15 cellular contexts compared by ENCODE assay signal in genomic region chr18:76708036-76708726, GRCh38.
DNase-seq lines count a peak whose midpoint lies in the region; ATAC-seq, FAIRE-seq and TF ChIP-seq lines count a peak whose summit lies in the region.
"Had no signal": no experiment of that assay in that cellular context is flagged by ENCODE, and none has a peak within 500 bp of the region (broad histone marks: within the 10 kb centered on the region; RNA-seq: fewer than 3 reads in every experiment).

No MANE protein-coding gene starts in this region.

- H3K9me2 ChIP-seq in hepatocyte (replicated peaks; ENCODE audit: insufficient read depth): no peaks in the 10 kb centered on the region

- peaks cover 2 to 37% of the 10 kb centered on the region in 2 experiments for H3K27me3 ChIP-seq in HepG2 (ENCODE audit: control insufficient read depth in 1 of 2, insufficient read depth in 2 of 2, low read length in 2 of 2)
- H3K27me3 ChIP-seq in right lobe of liver: no peaks in the 10 kb centered on the region
- no peaks in the 10 kb centered on the region for H3K27me3 ChIP-seq in hepatocyte
- H3K27me3 ChIP-seq: SJSA1 had no signal

- H3K4me1 ChIP-seq in HepG2 (ENCODE audit: insufficient read depth, low read length) (no peaks in the 10 kb centered on the region), right lobe of liver (no peaks in the 10 kb centered on the region), hepatocyte (ENCODE audit: insufficient read depth) (no peaks in the 10 kb centered on the region)

- TF ChIP-seq POLR2A in HepG2 (IDR thresholded peaks at IDR 0.05; ENCODE audit: insufficient read depth in 1 of 2, low read depth in 2 of 2, low read length in 2 of 2) (no peak), right lobe of liver (IDR thresholded peaks at IDR 0.05) (no peak)

- no peak overlapping the region for H3K4me3 ChIP-seq in HepG2 (replicated peaks in 1 of 3; ENCODE audit: insufficient read depth in 1 of 3, low read depth in 2 of 3, low read length in 3 of 3)
- no peak overlapping the region for H3K4me3 ChIP-seq in right lobe of liver
- no peak overlapping the region for H3K4me3 ChIP-seq in hepatocyte
- H3K4me3 ChIP-seq: K562, SJSA1 had no signal

- POLR2A ChIA-PET in HepG2 (lab: Yijun Ruan, JAX): no interaction called here

- no peak overlapping the region for H3K4me2 ChIP-seq in HepG2 (ENCODE audit: low read depth, low read length)
- no peak overlapping the region for H3K4me2 ChIP-seq in hepatocyte

- WGBS in HepG2 (ENCODE audit: low lambda C conversion rate): 78% methylated on average over 23 of the region's 29 CpGs
- 71% methylated on average over 4 of the region's 29 CpGs for WGBS in right lobe of liver (ENCODE audit: insufficient coverage, low coverage, low lambda C conversion rate, missing lambda C conversion rate)
- 85% methylated on average over 29 of the region's 29 CpGs for WGBS in hepatocyte (ENCODE audit: low lambda C conversion rate, missing lambda C conversion rate)

- H3K9me3 ChIP-seq in HepG2 (ENCODE audit: low read length) (no peaks in the 10 kb centered on the region), right lobe of liver (no peaks in the 10 kb centered on the region), hepatocyte (ENCODE audit: low read depth) (no peaks in the 10 kb centered on the region)
- H3K9me3 ChIP-seq: SJSA1 had no signal

- H3K36me3 ChIP-seq in HepG2 (replicated peaks in 1 of 2; ENCODE audit: control insufficient read depth in 1 of 2, insufficient read depth in 2 of 2, low read length in 2 of 2) (no peaks in the 10 kb centered on the region), right lobe of liver (no peaks in the 10 kb centered on the region), hepatocyte (replicated peaks; ENCODE audit: insufficient read depth, low read depth) (no peaks in the 10 kb centered on the region)
- H3K36me3 ChIP-seq: SJSA1 had no signal

- FAIRE-seq in HepG2 (lab: Jason Lieb, UNC): no peak
- FAIRE-seq: K562 had no signal

- TF ChIP-seq EP300 in HepG2 (IDR thresholded peaks at IDR 0.05; ENCODE audit: low read depth in 2 of 2, low read length in 2 of 2) (no peak), HepG2 (CRISPR knock-in tag; IDR thresholded peaks at IDR 0.05; ENCODE audit: borderline replicate concordance) (no peak)

- H3K79me2 ChIP-seq in HepG2 (ENCODE audit: insufficient read depth, low read length) (no peaks in the 10 kb centered on the region), hepatocyte (no peaks in the 10 kb centered on the region)

- no peak for TF ChIP-seq RAD21 in HepG2 (CRISPR knock-in tag; IDR thresholded peaks at IDR 0.05)

- ATAC-seq in HepG2 (peak; percentile 23; the same call in 2 of the 3 replicates), right lobe of liver (no peak), omental fat pad (ENCODE audit: low FRiP score) (peak; percentile 19)
- ATAC-seq: CD8-positive, alpha-beta T cell; K562 had no signal

- in situ Hi-C loops in HepG2 (cut with HindIII; ENCODE audit: extremely low pct_ligation_motif_present, low pct_unique_long_range_greater_than_20kb): no loop called here

- DNase-seq in HepG2 (ENCODE audit: low spot score) (no peak), right lobe of liver (no peak), hepatocyte (ENCODE audit: low spot score) (no peak), omental fat pad (ENCODE audit: low spot score) (no peak), NOMO-1 treated with dmso at 0.1 percent for 144 hours (lab: John Stamatoyannopoulos, UW; ENCODE audit: unreplicated experiment) (no peak), NCI-H2196 (lab: John Stamatoyannopoulos, UW; ENCODE audit: unreplicated experiment) (no peak)
- DNase-seq in activated T-cell treated with anti-CD3 and anti-CD28 coated beads, Interleukin-2, amount 50 U/mL, for 1 hour: no peak
- DNase-seq: ACHN, NCI-H1092, NCI-H2171, NCI-H524, OCI-M1 had no signal

- intact Hi-C loops in HepG2 (cut with micrococcal nuclease; ENCODE audit: unreplicated experiment): no loop called here
- intact Hi-C loops in right lobe of liver (cut with DNase I): no loop called here

- no TSS peak for BruUV-seq in HepG2 (replicated peaks; lab: Mats Ljungman, UMichigan)

- no peak overlapping the region for H3K9ac ChIP-seq in HepG2 (ENCODE audit: insufficient read depth, low read depth, low read length)

- TF ChIP-seq CTCF in HepG2 (CRISPR knock-in tag; IDR thresholded peaks at IDR 0.05) (no peak), right lobe of liver (IDR thresholded peaks at IDR 0.05) (no peak), hepatocyte (IDR thresholded peaks at IDR 0.05; ENCODE audit: poor library complexity) (no peak), omental fat pad (IDR thresholded peaks at IDR 0.05) (no peak)

- H4K20me1 ChIP-seq in HepG2 (ENCODE audit: insufficient read depth, low read length): no peaks in the 10 kb centered on the region
- H4K20me1 ChIP-seq in hepatocyte (ENCODE audit: insufficient read depth, poor library complexity, severe bottlenecking): no peaks in the 10 kb centered on the region

- H3K27ac ChIP-seq in HepG2 (ENCODE audit: extremely low read length, insufficient read depth, low read length) (no peak overlapping the region), right lobe of liver (no peak overlapping the region), hepatocyte (peak overlapping the region; percentile 52)
- H3K27ac ChIP-seq: SJSA1 had no signal

- H2AFZ ChIP-seq in HepG2 (ENCODE audit: low read length) (no peak overlapping the region), hepatocyte (no peak overlapping the region)

- CTCF ChIA-PET in HepG2 (lab: Yijun Ruan, JAX; ENCODE audit: low intra/inter-chr PET ratio, low total read pairs): interaction anchor here (0.8 kb wide), 1 partner anchor 309 kb away, joined by 3 read pairs; no protein-coding TSS in a partner anchor

TF ChIP-seq in HepG2, 621 proteins besides CTCF, POLR2A, EP300 and RAD21:
- TF ChIP-seq ZNF230 (CRISPR knock-in tag; IDR thresholded peaks at IDR 0.05) (no peak), ZSCAN29 (CRISPR knock-in tag; conservative IDR thresholded peaks at IDR 0.05) (no peak)

Comparison
In these comparisons a context has a peak if more than half of its experiments do, and no peak if none do; other contexts are left out.
1. ATAC-seq: peak in HepG2 (single experiment) and omental fat pad (single experiment); none in right lobe of liver (0 of 4).